20 cellular contexts compared by ENCODE assay signal in genomic region chr3:67034371-67034770, GRCh38. TPM values are rescaled to one million over a fixed set of nuclear protein-coding genes. Genes with fewer than 3 reads are reported as not detected.
DNase-seq lines count a peak whose midpoint lies in the region; ATAC-seq and TF ChIP-seq lines count a peak whose summit lies in the region.
"Had no signal": no experiment of that assay in that cellular context is flagged by ENCODE, and none has a peak within 500 bp of the region (broad histone marks: within the 10 kb centered on the region; RNA-seq: fewer than 3 reads in every experiment).

No MANE protein-coding gene starts in this region.

- no peak overlapping the region for H3K4ac ChIP-seq in IMR-90 (ENCODE audit: low read depth, low read length)

- dilution Hi-C loops in IMR-90 (cut with HindIII; ENCODE audit: low sequenced_read_pairs, unreplicated experiment): no loop called here

- H2AK9ac ChIP-seq in IMR-90 (replicated peaks; ENCODE audit: low read depth, low read length, poor library complexity): no peak overlapping the region

- no peak overlapping the region for H2BK5ac ChIP-seq in IMR-90 (ENCODE audit: low read depth, low read length, poor library complexity, severe bottlenecking)

- no peak overlapping the region for H3K18ac ChIP-seq in IMR-90 (ENCODE audit: low read depth, low read length)

- no peaks in the 10 kb centered on the region for H3K9me1 ChIP-seq in IMR-90 (ENCODE audit: insufficient read depth, low read length)

- H3K56ac ChIP-seq in IMR-90 (ENCODE audit: extremely low read depth, insufficient read depth, low read length): no peak overlapping the region

- no peak overlapping the region for H3K9ac ChIP-seq in IMR-90 (ENCODE audit: low read depth, low read length)
- H3K9ac ChIP-seq: BLaER1, KMS-11 had no signal

- H3K4me3 ChIP-seq in AG10803 (ENCODE audit: low read length) (no peak overlapping the region), IMR-90 (ENCODE audit: insufficient read depth, low read depth, low read length) (no peak overlapping the region), Peyer's patch (no peak overlapping the region), psoas muscle (no peak overlapping the region), stomach (no peak overlapping the region)
- H3K4me3 ChIP-seq: BLaER1, GM12878, GM23338 had no signal

- no peak overlapping the region for H4K5ac ChIP-seq in IMR-90 (ENCODE audit: low read depth, low read length)

- no peak for TF ChIP-seq POLR2A in IMR-90 (IDR thresholded peaks at IDR 0.05; ENCODE audit: low read depth, low read length)
- TF ChIP-seq POLR2A in Peyer's patch (IDR thresholded peaks at IDR 0.05): no peak
- no peak for TF ChIP-seq POLR2A in stomach (IDR thresholded peaks at IDR 0.05)

- TF ChIP-seq CTCF in AG10803 (conservative IDR thresholded peaks at IDR 0.05; ENCODE audit: low read length) (no peak), IMR-90 (conservative IDR thresholded peaks at IDR 0.05; ENCODE audit: low read depth, low read length) (no peak), Peyer's patch (IDR thresholded peaks at IDR 0.05) (no peak), psoas muscle (IDR thresholded peaks at IDR 0.05) (no peak), stomach (IDR thresholded peaks at IDR 0.05) (no peak)

- no peak overlapping the region for H4K8ac ChIP-seq in IMR-90 (ENCODE audit: low read depth in 2 of 2, low read length in 2 of 2)

- no TSS peak for BruUV-seq in IMR-90 (replicated peaks; lab: Mats Ljungman, UMichigan)

- CTCF ChIA-PET in IMR-90 (lab: Yijun Ruan, JAX): no interaction called here

- no peak overlapping the region for H2AK5ac ChIP-seq in IMR-90 (ENCODE audit: low read depth, low read length)

- POLR2A ChIA-PET in IMR-90 (lab: Charles Lee; ENCODE audit: unreplicated experiment): no interaction called here

- H3K79me1 ChIP-seq in IMR-90 (ENCODE audit: low read depth in 1 of 2, low read length in 2 of 2): no peaks in the 10 kb centered on the region

- intact Hi-C loops in IMR-90 (cut with micrococcal nuclease): no loop called here
- intact Hi-C loops in psoas muscle (cut with DNase I): loop anchor here in 1 of 2 donors (10.0 kb wide), 1 partner anchor 60 kb away; no protein-coding TSS in a partner anchor
- intact Hi-C loops in stomach (cut with DNase I; ENCODE audit: low total_unique reads): no loop called here

- H3K4me1 ChIP-seq in IMR-90 (ENCODE audit: control insufficient read depth, insufficient read depth, low read length): no peaks in the 10 kb centered on the region
- no peaks in the 10 kb centered on the region for H3K4me1 ChIP-seq in Peyer's patch
- no peaks in the 10 kb centered on the region for H3K4me1 ChIP-seq in psoas muscle
- no peaks in the 10 kb centered on the region for H3K4me1 ChIP-seq in stomach

- no peak overlapping the region for H3K27ac ChIP-seq in IMR-90 (ENCODE audit: insufficient read depth, low read length)
- no peak overlapping the region for H3K27ac ChIP-seq in Peyer's patch
- H3K27ac ChIP-seq in psoas muscle: no peak overlapping the region
- H3K27ac ChIP-seq in stomach: no peak overlapping the region
- H3K27ac ChIP-seq: BLaER1, KMS-11 had no signal

- no peak overlapping the region for H3K4me2 ChIP-seq in IMR-90 (ENCODE audit: low read depth, low read length)
- H3K4me2 ChIP-seq: BLaER1, GM23338, KMS-11 had no signal

- ATAC-seq in IMR-90 (ENCODE audit: low read depth) (no peak), psoas muscle (no peak)
- ATAC-seq: GM12878, GM23338, HCT116, HepG2 had no signal

- TF ChIP-seq RAD21 in IMR-90 (IDR thresholded peaks at IDR 0.05; ENCODE audit: low read length): no peak

- no peaks in the 10 kb centered on the region for H3K9me3 ChIP-seq in IMR-90 (ENCODE audit: control insufficient read depth, insufficient read depth, low read length)
- H3K9me3 ChIP-seq in Peyer's patch: no peaks in the 10 kb centered on the region
- no peaks in the 10 kb centered on the region for H3K9me3 ChIP-seq in psoas muscle
- no peaks in the 10 kb centered on the region for H3K9me3 ChIP-seq in stomach
- H3K9me3 ChIP-seq: BLaER1 had no signal

- H3K27me3 ChIP-seq in IMR-90 (ENCODE audit: control insufficient read depth, insufficient read depth, low read length) (no peaks in the 10 kb centered on the region; the same call in 1 of the 2 replicates), Peyer's patch (no peaks in the 10 kb centered on the region), psoas muscle (ENCODE audit: insufficient read depth in 3 of 3, low read length in 2 of 3) (peaks cover 0 to 6% (median 0%) of the 10 kb centered on the region in 3 donors), stomach (no peaks in the 10 kb centered on the region)
- H3K27me3 ChIP-seq: BLaER1 had no signal

- in situ Hi-C loops in IMR-90 (cut with MboI; ENCODE audit: low sequenced_read_pairs): loop anchor here (10.0 kb wide), 1 partner anchor 60 kb away; no protein-coding TSS in a partner anchor

- H4K20me1 ChIP-seq in IMR-90 (ENCODE audit: insufficient read depth, low read length): no peaks in the 10 kb centered on the region
- H4K20me1 ChIP-seq: BLaER1 had no signal

- H3K14ac ChIP-seq in IMR-90 (replicated peaks; ENCODE audit: low read depth, low read length): no peak overlapping the region

- H2BK20ac ChIP-seq in IMR-90 (ENCODE audit: low read depth, low read length): no peak overlapping the region

- DNase-seq in AG10803 (ENCODE audit: low read depth): peak; percentile 38
- peak; percentile 15 for DNase-seq in GM04504 (ENCODE audit: low read depth)
- no peak for DNase-seq in IMR-90
- DNase-seq in fibroblast of gingiva (ENCODE audit: low read depth): peak; percentile 42
- no peak for DNase-seq in AG08396 (ENCODE audit: low spot score)
- DNase-seq in Peyer's patch: no peak
- DNase-seq in psoas muscle: no peak
- no peak for DNase-seq in stomach
- DNase-seq: 8988T; CD4-positive, alpha-beta memory T cell; DMS153; DMS79; GF-D8; HFFc6 had no signal

- TF ChIP-seq EP300 in stomach (IDR thresholded peaks at IDR 0.05): no peak

- no peak overlapping the region for H2AFZ ChIP-seq in IMR-90 (replicated peaks; ENCODE audit: low read length, poor library complexity)

- H3K36me3 ChIP-seq in IMR-90 (ENCODE audit: control insufficient read depth, insufficient read depth, low read length) (no peaks in the 10 kb centered on the region), Peyer's patch (no peaks in the 10 kb centered on the region), psoas muscle (ENCODE audit: insufficient read depth in 1 of 2, low read depth in 1 of 2) (no peaks in the 10 kb centered on the region), stomach (no peaks in the 10 kb centered on the region)
- H3K36me3 ChIP-seq: BLaER1 had no signal

- H4K91ac ChIP-seq in IMR-90 (ENCODE audit: insufficient read depth, low read depth, low read length): no peak overlapping the region

- no peak overlapping the region for H2BK15ac ChIP-seq in IMR-90 (ENCODE audit: low read depth, low read length)

- no peak overlapping the region for H3K23ac ChIP-seq in IMR-90 (ENCODE audit: low read depth, low read length)

- H2BK120ac ChIP-seq in IMR-90 (ENCODE audit: low read depth, low read length): no peak overlapping the region

- WGBS in IMR-90 (ENCODE audit: extremely low coverage in 2 of 2, insufficient read length in 1 of 2), 2 experiments: no CpG with 5 or more reads among the region's 3 CpGs
- 72 to 78% (median 76%) methylated on average over 3 of the region's 3 CpGs for WGBS in psoas muscle, 3 donors
- 76 to 93% (median 82%) methylated on average over 3 of the region's 3 CpGs for WGBS in stomach, 5 donors

TF ChIP-seq in IMR-90, 13 proteins besides CTCF, POLR2A, EP300 and RAD21:
- peak; percentile 31; the same call in 1 of the 2 replicates for TF ChIP-seq CEBPB (IDR thresholded peaks at IDR 0.05; ENCODE audit: low read depth, low read length)
- TF ChIP-seq RCOR1 (IDR thresholded peaks at IDR 0.05; ENCODE audit: insufficient replicate concordance, low read length): no peak

RNA-seq across cellular contexts. Expression of gene KBTBD8, which starts 36.3 kb away (rescaled TPM):
- 8.6 and 15.0 TPM in 2 replicates for total RNA-seq in IMR-90 (2012; rRNA removed)
- polyA plus RNA-seq in IMR-90 (2012; rRNA removed): 1.5 and 1.8 TPM in 2 replicates
- 0.28 and 0.75 TPM in 2 replicates for polyA plus RNA-seq in IMR-90 (2012; cell fraction: cytosol; rRNA removed)
- polyA plus RNA-seq in IMR-90 (2012; cell fraction: nucleus; rRNA removed; ENCODE audit: low replicate concordance): 1.1 and 9.5 TPM in 2 replicates
- 1 to 10 TPM; 1.1 to 7.0 (median 3.7) TPM for total RNA-seq in Peyer's patch
- 1 to 10 TPM; 3.2 to 8.5 (median 6.9) TPM for total RNA-seq in psoas muscle
- 10 to 100 TPM in 1 of 3 donors, 1 to 10 TPM in 2; 1.8 to 11.2 (median 3.0) TPM for polyA plus RNA-seq in psoas muscle
- 1 to 10 TPM in 1 of 5 donors, under 1 TPM in 2, not detected in 2; 0.45 to 2.2 (median 0.72) TPM for total RNA-seq in stomach
- under 1 TPM; 0.50 to 0.76 (median 0.62) TPM for polyA plus RNA-seq in stomach

Comparison
In these comparisons a context has a peak if more than half of its experiments do, and no peak if none do; other contexts are left out.
1. DNase-seq: peak in AG10803 (single experiment), GM04504 (single experiment) and fibroblast of gingiva (single experiment); none in IMR-90 (single experiment), AG08396 (single experiment), Peyer's patch (0 of 3), psoas muscle (0 of 2) and stomach (single experiment).